In the genomic region with DNA sequence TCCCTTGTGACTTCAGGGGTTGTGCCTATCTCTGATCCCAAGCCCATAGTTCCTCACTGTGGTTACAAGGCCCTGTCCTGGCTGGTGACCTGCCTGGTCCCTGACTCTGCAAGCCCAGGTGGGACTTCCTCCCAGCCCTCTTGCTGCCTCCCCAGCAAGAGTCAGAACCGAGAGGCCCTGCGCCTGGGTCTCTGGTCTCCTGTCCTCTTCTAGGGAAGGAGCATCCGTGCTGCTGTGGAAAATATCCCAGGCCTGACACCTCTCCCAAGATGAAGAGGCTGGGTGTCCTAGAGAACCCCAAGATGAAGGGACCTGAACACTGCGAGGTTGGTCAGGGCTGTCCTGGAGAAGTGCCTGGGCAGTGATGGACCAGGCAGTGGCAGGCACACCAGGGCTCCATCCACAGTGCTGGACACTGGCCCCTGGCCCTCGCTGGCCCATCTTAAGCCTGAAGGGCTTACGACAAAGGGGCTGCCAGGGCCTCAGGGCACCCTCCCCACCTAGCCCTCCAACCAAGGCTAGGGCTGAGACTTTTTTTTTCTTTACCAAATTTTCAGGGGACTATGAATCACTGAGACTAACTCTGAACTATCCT, we compare ENCODE assay signal across 18 cellular contexts. TPM values are rescaled to one million over a fixed set of nuclear protein-coding genes. Genes with fewer than 3 reads are reported as not detected.
DNase-seq lines count a peak whose midpoint lies in the region; ATAC-seq and TF ChIP-seq lines count a peak whose summit lies in the region.
"Had no signal": no experiment of that assay in that cellular context is flagged by ENCODE, and none has a peak within 500 bp of the region (broad histone marks: within the 10 kb centered on the region; RNA-seq: fewer than 3 reads in every experiment).

No MANE protein-coding gene starts in this region.

- H3K4me1 Mint-ChIP-seq in activated naive CD8-positive, alpha-beta T cell treated with anti-CD3 and anti-CD28 coated beads, Interleukin-2, amount 10 ng/mL, durations not matched to agents 7 days and 5 days = peaks cover 9% of the 10 kb centered on the region
- peaks cover 18% of the 10 kb centered on the region for H3K4me1 Mint-ChIP-seq in activated naive CD8-positive, alpha-beta T cell treated with anti-CD3 and anti-CD28 coated beads, Interleukin-2, amount 50 U/mL, for 24 hours

- CTCF ChIA-PET in OCI-LY7 (lab: Charles Lee; ENCODE audit: unreplicated experiment) = no interaction called here

- no TSS peak for BruUV-seq in OCI-LY7 (replicated peaks; lab: Mats Ljungman, UMichigan)

- H3K36me3 Mint-ChIP-seq in activated naive CD8-positive, alpha-beta T cell treated with anti-CD3 and anti-CD28 coated beads, Interleukin-2, amount 10 ng/mL, durations not matched to agents 7 days and 5 days = peaks cover 4% of the 10 kb centered on the region
- H3K36me3 Mint-ChIP-seq in activated naive CD8-positive, alpha-beta T cell treated with anti-CD3 and anti-CD28 coated beads, Interleukin-2, amount 50 U/mL, for 24 hours (ENCODE audit: low read depth) = peaks cover 2% of the 10 kb centered on the region
- H3K36me3 Mint-ChIP-seq: IgD-negative memory B cell had no signal

- H3K4me1 ChIP-seq in OCI-LY7 (ENCODE audit: insufficient read depth, low read length, poor library complexity, severe bottlenecking) (peaks cover 11% of the 10 kb centered on the region), skeletal muscle satellite cell (ENCODE audit: control insufficient read depth, insufficient read depth, low read length) (peaks cover 28% of the 10 kb centered on the region)

- no peak for TF ChIP-seq CTCF in OCI-LY7 (conservative IDR thresholded peaks at IDR 0.05; ENCODE audit: low read length)

- intact Hi-C loops in OCI-LY7 (cut with micrococcal nuclease; ENCODE audit: unreplicated experiment) = no loop called here

- no peak overlapping the region for H2AFZ ChIP-seq in OCI-LY7 (ENCODE audit: low read length)

- no peaks in the 10 kb centered on the region for H3K27me3 ChIP-seq in skeletal muscle satellite cell (ENCODE audit: control insufficient read depth, insufficient read depth, low read length)
- H3K27me3 ChIP-seq: Peyer's patch, uterus had no signal

- POLR2A ChIA-PET in activated naive CD8-positive, alpha-beta T cell treated with anti-CD3 and anti-CD28 coated beads, Interleukin-2, amount 10 ng/mL, durations not matched to agents 7 days and 5 days (lab: Charles Lee) = no interaction called here
- POLR2A ChIA-PET in OCI-LY7 (lab: Charles Lee) = no interaction called here

- H3K4me2 ChIP-seq in OCI-LY7 (ENCODE audit: low read length) (0 out of 2 replicates have a peak overlapping the region, but pooled peaks have one; percentile 29), skeletal muscle satellite cell (ENCODE audit: low read length) (no peak overlapping the region)

- peak overlapping the region; percentile 18 for H3K9ac ChIP-seq in skeletal muscle satellite cell (ENCODE audit: low read depth, low read length)

- no peak overlapping the region for H3K27ac ChIP-seq in OCI-LY7 (ENCODE audit: low read depth, low read length, poor library complexity, severe bottlenecking)
- H3K27ac ChIP-seq: Peyer's patch, uterus had no signal

- no peaks in the 10 kb centered on the region for H4K20me1 ChIP-seq in OCI-LY7 (ENCODE audit: insufficient read depth, low read length)

- H3K9me3 ChIP-seq in OCI-LY7 (ENCODE audit: low read length) (no peaks in the 10 kb centered on the region), skeletal muscle satellite cell (replicated peaks; ENCODE audit: low read length) (no peaks in the 10 kb centered on the region)
- H3K9me3 ChIP-seq: Peyer's patch, uterus had no signal

- no peaks in the 10 kb centered on the region for H3K27me3 Mint-ChIP-seq in activated naive CD8-positive, alpha-beta T cell treated with anti-CD3 and anti-CD28 coated beads, Interleukin-2, amount 10 ng/mL, durations not matched to agents 7 days and 5 days
- H3K27me3 Mint-ChIP-seq in activated naive CD8-positive, alpha-beta T cell treated with anti-CD3 and anti-CD28 coated beads, Interleukin-2, amount 50 U/mL, for 24 hours = no peaks in the 10 kb centered on the region
- H3K27me3 Mint-ChIP-seq: activated CD4-positive, alpha-beta T cell treated with anti-CD3 and anti-CD28 coated beads, Interleukin-2, amount 10 ng/mL, durations not matched to agents 7 days and 5 days; activated naive CD4-positive, alpha-beta T cell treated with anti-CD3 and anti-CD28 coated beads, Interleukin-2, amount 50 U/mL, for 24 hours; IgD-negative memory B cell; naive thymus-derived CD4-positive, alpha-beta T cell had no signal

- H3K79me2 ChIP-seq in OCI-LY7 (ENCODE audit: insufficient read depth, low read depth, low read length) = no peaks in the 10 kb centered on the region

- no peak overlapping the region for H3K4me3 Mint-ChIP-seq in activated naive CD8-positive, alpha-beta T cell treated with anti-CD3 and anti-CD28 coated beads, Interleukin-2, amount 10 ng/mL, durations not matched to agents 7 days and 5 days
- H3K4me3 Mint-ChIP-seq in activated naive CD8-positive, alpha-beta T cell treated with anti-CD3 and anti-CD28 coated beads, Interleukin-2, amount 50 U/mL, for 24 hours = no peak overlapping the region
- H3K4me3 Mint-ChIP-seq: activated CD4-positive, alpha-beta T cell treated with anti-CD3 and anti-CD28 coated beads, Interleukin-2, amount 10 ng/mL, durations not matched to agents 7 days and 5 days; activated naive CD4-positive, alpha-beta T cell treated with anti-CD3 and anti-CD28 coated beads, Interleukin-2, amount 50 U/mL, for 24 hours; naive thymus-derived CD4-positive, alpha-beta T cell had no signal

- H3K9me3 Mint-ChIP-seq in activated naive CD8-positive, alpha-beta T cell treated with anti-CD3 and anti-CD28 coated beads, Interleukin-2, amount 10 ng/mL, durations not matched to agents 7 days and 5 days = no peaks in the 10 kb centered on the region
- no peaks in the 10 kb centered on the region for H3K9me3 Mint-ChIP-seq in activated naive CD8-positive, alpha-beta T cell treated with anti-CD3 and anti-CD28 coated beads, Interleukin-2, amount 50 U/mL, for 24 hours
- H3K9me3 Mint-ChIP-seq: activated CD4-positive, alpha-beta T cell treated with anti-CD3 and anti-CD28 coated beads, Interleukin-2, amount 10 ng/mL, durations not matched to agents 7 days and 5 days; activated naive CD4-positive, alpha-beta T cell treated with anti-CD3 and anti-CD28 coated beads, Interleukin-2, amount 50 U/mL, for 24 hours; IgD-negative memory B cell; naive thymus-derived CD4-positive, alpha-beta T cell had no signal

- peak; percentile 21 for DNase-seq in activated naive CD8-positive, alpha-beta T cell treated with anti-CD3 and anti-CD28 coated beads, Interleukin-2, amount 10 ng/mL, durations not matched to agents 7 days and 5 days
- no peak for DNase-seq in activated naive CD8-positive, alpha-beta T cell treated with anti-CD3 and anti-CD28 coated beads, Interleukin-2, amount 50 U/mL, for 24 hours
- DNase-seq in OCI-LY7 (ENCODE audit: low spot score) (no peak), HuH-7.5 (ENCODE audit: low spot score) (no peak), NCI-H526 treated with DMSO at 0.1 percent for 48 hours (lab: John Stamatoyannopoulos, UW) (no peak)
- DNase-seq in stimulated activated CD4-positive, alpha-beta T cell treated with anti-CD3 and anti-CD28 coated beads, Interleukin-12 subunit alpha, Interleukin-12 subunit beta, amount 100 ng/mL, for 4 hours = no peak

- no peak for ATAC-seq in activated naive CD8-positive, alpha-beta T cell treated with anti-CD3 and anti-CD28 coated beads, Interleukin-2, amount 10 ng/mL, durations not matched to agents 7 days and 5 days (ENCODE audit: low read depth)
- ATAC-seq in activated naive CD8-positive, alpha-beta T cell treated with anti-CD3 and anti-CD28 coated beads, Interleukin-2, amount 50 U/mL, for 24 hours = no peak
- peak; percentile 4 for ATAC-seq in esophagus mucosa

- no peaks in the 10 kb centered on the region for H3K9me2 ChIP-seq in OCI-LY7 (ENCODE audit: insufficient read depth, low read length)

- H3K36me3 ChIP-seq in OCI-LY7 (ENCODE audit: insufficient read depth, low read length) (peaks cover 2% of the 10 kb centered on the region; the same call in 1 of the 2 replicates), skeletal muscle satellite cell (ENCODE audit: insufficient read depth, low read length) (no peaks in the 10 kb centered on the region)
- H3K36me3 ChIP-seq: Peyer's patch, uterus had no signal

- H3K27ac Mint-ChIP-seq in activated naive CD8-positive, alpha-beta T cell treated with anti-CD3 and anti-CD28 coated beads, Interleukin-2, amount 10 ng/mL, durations not matched to agents 7 days and 5 days = no peak overlapping the region
- H3K27ac Mint-ChIP-seq in activated naive CD8-positive, alpha-beta T cell treated with anti-CD3 and anti-CD28 coated beads, Interleukin-2, amount 50 U/mL, for 24 hours = no peak overlapping the region
- H3K27ac Mint-ChIP-seq: activated CD4-positive, alpha-beta T cell treated with anti-CD3 and anti-CD28 coated beads, Interleukin-2, amount 10 ng/mL, durations not matched to agents 7 days and 5 days; activated naive CD4-positive, alpha-beta T cell treated with anti-CD3 and anti-CD28 coated beads, Interleukin-2, amount 50 U/mL, for 24 hours had no signal

- H3K4me3 ChIP-seq in OCI-LY7 (ENCODE audit: low read depth, low read length, poor library complexity, severe bottlenecking) (no peak overlapping the region), skeletal muscle satellite cell (ENCODE audit: low read length) (no peak overlapping the region)
- H3K4me3 ChIP-seq: Peyer's patch, uterus had no signal

RNA-seq across cellular contexts. Expression of gene PTH1R, which starts 32.7 kb away (rescaled TPM):
- total RNA-seq in activated naive CD8-positive, alpha-beta T cell treated with anti-CD3 and anti-CD28 coated beads, Interleukin-2, amount 10 ng/mL, durations not matched to agents 7 days and 5 days = not detected
- not detected in 2 replicates for total RNA-seq in OCI-LY7 (2014; rRNA removed; shearing (Covaris generic))
- total RNA-seq in OCI-LY7 (2022) = not detected in 2 replicates
- total RNA-seq in esophagus mucosa = 0.28 TPM
- total RNA-seq in skeletal muscle satellite cell (2012; rRNA removed) = 0.22 and 0.76 TPM in 2 replicates
- total RNA-seq: activated CD4-positive, alpha-beta T cell treated with anti-CD3 and anti-CD28 coated beads, Interleukin-2, amount 10 ng/mL, durations not matched to agents 7 days and 5 days; Calu3; MCF 10A; naive thymus-derived CD4-positive, alpha-beta T cell had no signal

RNA-seq across cellular contexts. Expression of gene MYL3, which starts 47.0 kb away (rescaled TPM):
- total RNA-seq in activated naive CD8-positive, alpha-beta T cell treated with anti-CD3 and anti-CD28 coated beads, Interleukin-2, amount 10 ng/mL, durations not matched to agents 7 days and 5 days = not detected
- total RNA-seq in OCI-LY7 (2014; rRNA removed; shearing (Covaris generic)) = not detected in 2 replicates
- total RNA-seq in OCI-LY7 (2022) = not detected in 2 replicates
- 0.36 TPM for total RNA-seq in esophagus mucosa
- not detected in 2 replicates for total RNA-seq in skeletal muscle satellite cell (2012; rRNA removed)
- total RNA-seq: A673; activated CD4-positive, alpha-beta T cell treated with anti-CD3 and anti-CD28 coated beads, Interleukin-2, amount 10 ng/mL, durations not matched to agents 7 days and 5 days; Calu3; MCF 10A; naive thymus-derived CD4-positive, alpha-beta T cell; occipital lobe had no signal
